Comparison of ENCODE assay signal across 20 cellular contexts in genomic region chr2:48551548-48551947, GRCh38.
"Had no signal": no experiment of that assay in that cellular context is flagged by ENCODE, and none has a peak within 500 bp of the region (broad histone marks: within the 10 kb centered on the region; RNA-seq: fewer than 3 reads in every experiment).

No MANE protein-coding gene starts in this region.

- H3K36me3 ChIP-seq: ascending aorta, lower lobe of right lung, SJCRH30, tibial nerve had no signal

- H3K4me3 Mint-ChIP-seq: activated CD8-positive, alpha-beta T cell treated with anti-CD3 and anti-CD28 coated beads for 36 hours; activated naive CD8-positive, alpha-beta T cell treated with anti-CD3 and anti-CD28 coated beads, Interleukin-2, amount 50 U/mL, for 24 hours; central memory CD8-positive, alpha-beta T cell; dendritic cell treated with granulocyte-macrophage colony-stimulating factor and Interleukin-4, amounts not matched to agents 40 ng/mL and 50 ng/mL, for 4 days; endodermal cell; naive B cell; stimulated activated effector memory CD8-positive, alpha-beta T cell treated with anti-CD3 and anti-CD28 coated beads, Interleukin-12 subunit alpha, Interleukin-12 subunit beta, amount 100 ng/mL, for 72 hours; T-cell had no signal

- H3K27ac ChIP-seq: ascending aorta, lower lobe of right lung, SJCRH30, VCaP had no signal

- ATAC-seq: activated CD8-positive, alpha-beta T cell treated with anti-CD3 and anti-CD28 coated beads for 36 hours; activated naive CD8-positive, alpha-beta T cell treated with anti-CD3 and anti-CD28 coated beads, Interleukin-2, amount 50 U/mL, for 24 hours; lower lobe of right lung; right cardiac atrium; stimulated activated effector memory CD8-positive, alpha-beta T cell treated with anti-CD3 and anti-CD28 coated beads, Interleukin-12 subunit alpha, Interleukin-12 subunit beta, amount 100 ng/mL, for 72 hours; T-cell had no signal

- H3K36me3 Mint-ChIP-seq: naive B cell; stimulated activated effector memory CD8-positive, alpha-beta T cell treated with anti-CD3 and anti-CD28 coated beads, Interleukin-12 subunit alpha, Interleukin-12 subunit beta, amount 100 ng/mL, for 72 hours had no signal

- DNase-seq: activated CD8-positive, alpha-beta memory T cell treated with anti-CD3 and anti-CD28 coated beads, Interleukin-2, amount 50 U/mL, for 48 hours; activated CD8-positive, alpha-beta T cell treated with anti-CD3 and anti-CD28 coated beads for 36 hours; activated naive CD4-positive, alpha-beta T cell treated with Interleukin-2 at 50 U/mL for 16 hours; activated naive CD8-positive, alpha-beta T cell treated with anti-CD3 and anti-CD28 coated beads, Interleukin-2, amount 50 U/mL, for 24 hours; endodermal cell; hippocampal formation; kidney glomerular epithelial cell; lower lobe of right lung; naive B cell; posterior cingulate gyrus; right cardiac atrium; SJCRH30; T-cell; T1000 had no signal

- H3K27ac Mint-ChIP-seq: activated CD8-positive, alpha-beta T cell treated with anti-CD3 and anti-CD28 coated beads for 36 hours; activated naive CD8-positive, alpha-beta T cell treated with anti-CD3 and anti-CD28 coated beads, Interleukin-2, amount 50 U/mL, for 24 hours; dendritic cell treated with granulocyte-macrophage colony-stimulating factor and Interleukin-4, amounts not matched to agents 40 ng/mL and 50 ng/mL, for 4 days; endodermal cell; naive B cell; stimulated activated effector memory CD8-positive, alpha-beta T cell treated with anti-CD3 and anti-CD28 coated beads, Interleukin-12 subunit alpha, Interleukin-12 subunit beta, amount 100 ng/mL, for 72 hours; T-cell had no signal

- H3K9me3 ChIP-seq: ascending aorta, lower lobe of right lung, SJCRH30, tibial nerve had no signal

- H3K4me3 ChIP-seq: ascending aorta, lower lobe of right lung, SJCRH30, tibial nerve had no signal

- H3K27me3 Mint-ChIP-seq: activated CD8-positive, alpha-beta T cell treated with anti-CD3 and anti-CD28 coated beads for 36 hours; activated naive CD8-positive, alpha-beta T cell treated with anti-CD3 and anti-CD28 coated beads, Interleukin-2, amount 50 U/mL, for 24 hours; central memory CD8-positive, alpha-beta T cell; dendritic cell treated with granulocyte-macrophage colony-stimulating factor and Interleukin-4, amounts not matched to agents 40 ng/mL and 50 ng/mL, for 4 days; naive B cell; T-cell had no signal

- H3K4me1 Mint-ChIP-seq: activated naive CD8-positive, alpha-beta T cell treated with anti-CD3 and anti-CD28 coated beads, Interleukin-2, amount 50 U/mL, for 24 hours; central memory CD8-positive, alpha-beta T cell; naive B cell; stimulated activated effector memory CD8-positive, alpha-beta T cell treated with anti-CD3 and anti-CD28 coated beads, Interleukin-12 subunit alpha, Interleukin-12 subunit beta, amount 100 ng/mL, for 72 hours; T-cell had no signal

- H3K4me1 ChIP-seq: lower lobe of right lung, SJCRH30 had no signal

- H3K9me3 Mint-ChIP-seq: activated CD8-positive, alpha-beta T cell treated with anti-CD3 and anti-CD28 coated beads for 36 hours; activated naive CD8-positive, alpha-beta T cell treated with anti-CD3 and anti-CD28 coated beads, Interleukin-2, amount 50 U/mL, for 24 hours; central memory CD8-positive, alpha-beta T cell; dendritic cell treated with granulocyte-macrophage colony-stimulating factor and Interleukin-4, amounts not matched to agents 40 ng/mL and 50 ng/mL, for 4 days; stimulated activated effector memory CD8-positive, alpha-beta T cell treated with anti-CD3 and anti-CD28 coated beads, Interleukin-12 subunit alpha, Interleukin-12 subunit beta, amount 100 ng/mL, for 72 hours; T-cell had no signal

- H3K27me3 ChIP-seq: ascending aorta, SJCRH30, tibial nerve had no signal
